In the genomic region with DNA sequence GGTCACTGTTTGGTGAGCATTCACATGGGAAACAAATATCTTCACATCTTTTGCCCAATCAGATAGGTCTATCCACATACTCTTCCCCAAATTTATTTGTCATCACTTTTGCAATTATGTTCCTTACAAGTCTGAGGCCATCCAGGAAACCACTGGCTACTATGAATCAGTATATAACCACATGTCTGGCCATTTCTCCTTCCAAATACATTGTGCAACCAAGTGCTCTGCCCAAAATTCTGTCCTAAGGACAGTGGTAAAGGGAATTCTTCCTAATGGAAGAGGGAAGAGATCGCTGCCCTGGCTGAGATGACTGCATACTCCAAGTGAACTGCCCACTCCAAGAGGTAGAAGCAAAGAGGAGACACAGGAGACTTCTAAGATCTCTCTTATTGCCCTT, we compare ENCODE assay signal across 15 cellular contexts.
DNase-seq lines count a peak whose midpoint lies in the region; ATAC-seq and TF ChIP-seq lines count a peak whose summit lies in the region.
"Had no signal": no experiment of that assay in that cellular context is flagged by ENCODE, and none has a peak within 500 bp of the region (broad histone marks: within the 10 kb centered on the region; RNA-seq: fewer than 3 reads in every experiment).

No MANE protein-coding gene starts in this region.

- H3K27ac Mint-ChIP-seq in naive thymus-derived CD4-positive, alpha-beta T cell = no peak overlapping the region
- no peak overlapping the region for H3K27ac Mint-ChIP-seq in effector memory CD8-positive, alpha-beta T cell
- H3K27ac Mint-ChIP-seq: brain; CD4-positive, CD25-positive, alpha-beta regulatory T cell; nephron had no signal

- H3F3A ChIP-seq in smooth muscle cell (ENCODE audit: low read depth) = no peaks in the 10 kb centered on the region

- no peaks in the 10 kb centered on the region for H3K79me2 ChIP-seq in smooth muscle cell (ENCODE audit: low read depth)

- H2AFZ ChIP-seq in smooth muscle cell (ENCODE audit: low read depth) = no peak overlapping the region

- no peaks in the 10 kb centered on the region for H4K20me1 ChIP-seq in smooth muscle cell (ENCODE audit: low read depth)

- H3K27me3 Mint-ChIP-seq in naive thymus-derived CD4-positive, alpha-beta T cell = no peaks in the 10 kb centered on the region
- peaks cover 0 to 9% of the 10 kb centered on the region in 2 donors for H3K27me3 Mint-ChIP-seq in effector memory CD8-positive, alpha-beta T cell
- H3K27me3 Mint-ChIP-seq: brain had no signal

- H3K9me3 Mint-ChIP-seq in naive thymus-derived CD4-positive, alpha-beta T cell = peaks cover 0 to 8% (median 0%) of the 10 kb centered on the region in 11 donors
- H3K9me3 Mint-ChIP-seq in effector memory CD8-positive, alpha-beta T cell = no peaks in the 10 kb centered on the region
- H3K9me3 Mint-ChIP-seq: CD4-positive, CD25-positive, alpha-beta regulatory T cell; nephron had no signal

- H3K4me1 Mint-ChIP-seq in naive thymus-derived CD4-positive, alpha-beta T cell = peaks cover 10 to 26% (median 19%) of the 10 kb centered on the region in 7 donors
- H3K4me1 Mint-ChIP-seq in effector memory CD8-positive, alpha-beta T cell (ENCODE audit: low read depth in 2 of 2) = no peaks in the 10 kb centered on the region
- H3K4me1 Mint-ChIP-seq: CD4-positive, CD25-positive, alpha-beta regulatory T cell; nephron had no signal

- no peak overlapping the region for H3K4me2 ChIP-seq in smooth muscle cell

- H3K27me3 ChIP-seq in naive thymus-derived CD4-positive, alpha-beta T cell (ENCODE audit: control insufficient read depth in 2 of 2, insufficient read depth in 2 of 2, low read length in 2 of 2) = no peaks in the 10 kb centered on the region
- no peaks in the 10 kb centered on the region for H3K27me3 ChIP-seq in smooth muscle cell (ENCODE audit: low read depth)
- H3K27me3 ChIP-seq: SJSA1 had no signal

- H3K9me3 ChIP-seq in naive thymus-derived CD4-positive, alpha-beta T cell (ENCODE audit: control insufficient read depth in 2 of 3, low read length in 3 of 3) = no peaks in the 10 kb centered on the region
- no peaks in the 10 kb centered on the region for H3K9me3 ChIP-seq in smooth muscle cell (replicated peaks; ENCODE audit: low read depth)
- H3K9me3 ChIP-seq: SJSA1 had no signal

- peaks cover 0 to 3% of the 10 kb centered on the region in 2 donors for H3K4me1 ChIP-seq in naive thymus-derived CD4-positive, alpha-beta T cell (ENCODE audit: control insufficient read depth in 2 of 2, insufficient read depth in 2 of 2, low read length in 2 of 2)
- H3K4me1 ChIP-seq in smooth muscle cell (ENCODE audit: low read depth) = peaks cover 12% of the 10 kb centered on the region

- TF ChIP-seq CTCF in AG09319 (IDR thresholded peaks at IDR 0.05; ENCODE audit: low read depth, low read length) = no peak
- no peak for TF ChIP-seq CTCF in epithelial cell of esophagus (IDR thresholded peaks at IDR 0.05; ENCODE audit: insufficient read depth, low read depth, low read length, missing control alignments)
- no peak for TF ChIP-seq CTCF in smooth muscle cell (IDR thresholded peaks at IDR 0.05; ENCODE audit: borderline replicate concordance, insufficient read depth, poor library complexity, severe bottlenecking)

- WGBS in smooth muscle cell (ENCODE audit: low lambda C conversion rate) = 82% methylated on average over 1 of the region's 1 CpG

- peak; percentile 87 for DNase-seq in AG09319 (ENCODE audit: extremely low read depth, low read depth)
- peak; percentile 79 for DNase-seq in MV-4-11 (lab: John Stamatoyannopoulos, UW)
- peak; percentile 93 for DNase-seq in epithelial cell of esophagus (ENCODE audit: low read depth)
- DNase-seq in naive thymus-derived CD4-positive, alpha-beta T cell = no peak
- DNase-seq in smooth muscle cell (lab: John Stamatoyannopoulos, UW; ENCODE audit: unreplicated experiment) = no peak
- no peak for DNase-seq in effector memory CD8-positive, alpha-beta T cell
- no peak for DNase-seq in stimulated activated CD4-positive, alpha-beta T cell treated with anti-CD3 and anti-CD28 coated beads, Interleukin-2, amount 100 ng/mL, for 24 hours
- DNase-seq: activated T-cell treated with anti-CD3 and anti-CD28 coated beads, Interleukin-2, amount 50 U/mL, for 48 hours; CD4-positive, CD25-positive, alpha-beta regulatory T cell; erythroblast; NCI-H774 had no signal

- no peak overlapping the region for H3K9ac ChIP-seq in smooth muscle cell (ENCODE audit: low read depth)

- no peak overlapping the region for H3K27ac ChIP-seq in naive thymus-derived CD4-positive, alpha-beta T cell (ENCODE audit: low read depth, low read length)
- no peak overlapping the region for H3K27ac ChIP-seq in smooth muscle cell (ENCODE audit: low read depth)
- H3K27ac ChIP-seq: SJSA1 had no signal

- H3K4me3 ChIP-seq in epithelial cell of esophagus (ENCODE audit: low read length) = no peak overlapping the region
- H3K4me3 ChIP-seq in naive thymus-derived CD4-positive, alpha-beta T cell (ENCODE audit: low read length) = no peak overlapping the region
- no peak overlapping the region for H3K4me3 ChIP-seq in smooth muscle cell
- H3K4me3 ChIP-seq: SJSA1 had no signal

- peaks cover 0 to 7% (median 0%) of the 10 kb centered on the region in 5 donors for H3K36me3 Mint-ChIP-seq in naive thymus-derived CD4-positive, alpha-beta T cell
- no peaks in the 10 kb centered on the region for H3K36me3 Mint-ChIP-seq in effector memory CD8-positive, alpha-beta T cell (ENCODE audit: insufficient read depth)
- H3K36me3 Mint-ChIP-seq: brain; CD4-positive, CD25-positive, alpha-beta regulatory T cell had no signal

- ATAC-seq in naive thymus-derived CD4-positive, alpha-beta T cell = peak; percentile 44
- no peak for ATAC-seq in GM21528 (IDR thresholded peaks at IDR 0.05; ENCODE audit: low FRiP score, unreplicated experiment)
- no peak for ATAC-seq in effector memory CD8-positive, alpha-beta T cell (replicated peaks)

- intact Hi-C loops in naive thymus-derived CD4-positive, alpha-beta T cell (cut with micrococcal nuclease) = no loop called here

- CTCF ChIA-PET in naive thymus-derived CD4-positive, alpha-beta T cell (lab: Charles Lee) = no interaction called here

- POLR2A ChIA-PET in naive thymus-derived CD4-positive, alpha-beta T cell (lab: Charles Lee) = no interaction called here

- H3K36me3 ChIP-seq in naive thymus-derived CD4-positive, alpha-beta T cell (ENCODE audit: control insufficient read depth in 2 of 3, insufficient read depth in 3 of 3, low read length in 3 of 3) = no peaks in the 10 kb centered on the region
- no peaks in the 10 kb centered on the region for H3K36me3 ChIP-seq in smooth muscle cell (ENCODE audit: low read depth)
- H3K36me3 ChIP-seq: SJSA1 had no signal

- no peak overlapping the region for H3K4me3 Mint-ChIP-seq in naive thymus-derived CD4-positive, alpha-beta T cell
- H3K4me3 Mint-ChIP-seq in effector memory CD8-positive, alpha-beta T cell = no peak overlapping the region
- H3K4me3 Mint-ChIP-seq: brain; CD4-positive, CD25-positive, alpha-beta regulatory T cell; nephron had no signal

Comparison
In these comparisons a context has a peak if more than half of its experiments do, and no peak if none do; other contexts are left out.
1. DNase-seq: peak in AG09319 (single experiment), MV-4-11 (single experiment) and epithelial cell of esophagus (single experiment); none in naive thymus-derived CD4-positive, alpha-beta T cell (0 of 9), smooth muscle cell (single experiment), effector memory CD8-positive, alpha-beta T cell (0 of 3) and stimulated activated CD4-positive, alpha-beta T cell treated with anti-CD3 and anti-CD28 coated beads, Interleukin-2, amount 100 ng/mL, for 24 hours (0 of 2).